In genomic region chr7:112997831-112998230, GRCh38 we compare ENCODE assay signal across 17 cellular contexts.
"Had no signal": no experiment of that assay in that cellular context is flagged by ENCODE, and none has a peak within 500 bp of the region (broad histone marks: within the 10 kb centered on the region; RNA-seq: fewer than 3 reads in every experiment).

No MANE protein-coding gene starts in this region.

- H3K4me3 Mint-ChIP-seq: naive thymus-derived CD4-positive, alpha-beta T cell; stimulated activated naive B cell treated with anti-CD40 and anti-IgM and Interleukin-4, amounts not matched to agents 10 μg/mL and 1 μg/mL and 100 μg/mL, for 72 hours had no signal

- H3K27ac ChIP-seq: ascending aorta, pancreas, sigmoid colon, thoracic aorta, upper lobe of left lung had no signal

- H3K4me3 ChIP-seq: ascending aorta, pancreas, sigmoid colon, thoracic aorta, upper lobe of left lung had no signal

- H3K4me1 Mint-ChIP-seq: naive thymus-derived CD4-positive, alpha-beta T cell; stimulated activated naive B cell treated with anti-CD40 and anti-IgM and Interleukin-4, amounts not matched to agents 10 μg/mL and 1 μg/mL and 100 μg/mL, for 72 hours had no signal

- H3K36me3 ChIP-seq: ascending aorta, pancreas, sigmoid colon, thoracic aorta, upper lobe of left lung had no signal

- H3K36me3 Mint-ChIP-seq: naive thymus-derived CD4-positive, alpha-beta T cell; stimulated activated naive B cell treated with anti-CD40 and anti-IgM and Interleukin-4, amounts not matched to agents 10 μg/mL and 1 μg/mL and 100 μg/mL, for 72 hours had no signal

- H3K27ac Mint-ChIP-seq: naive thymus-derived CD4-positive, alpha-beta T cell; stimulated activated naive B cell treated with anti-CD40 and anti-IgM and Interleukin-4, amounts not matched to agents 10 μg/mL and 1 μg/mL and 100 μg/mL, for 72 hours had no signal

- ATAC-seq: activated CD4-positive, CD25-positive, alpha-beta regulatory T cell treated with anti-CD3 and anti-CD28 coated beads, Interleukin-2, amount 50 U/mL, for 24 hours; naive thymus-derived CD4-positive, alpha-beta T cell; pancreas; stimulated activated naive B cell treated with anti-CD40 and anti-IgM and Interleukin-4, amounts not matched to agents 10 μg/mL and 1 μg/mL and 100 μg/mL, for 72 hours had no signal

- H3K27me3 ChIP-seq: ascending aorta, pancreas, sigmoid colon, upper lobe of left lung had no signal

- DNase-seq: activated CD4-positive, alpha-beta T cell treated with anti-CD3 and anti-CD28 coated beads, Interleukin-2, amount 50 U/mL, for 1 hour; activated CD8-positive, alpha-beta memory T cell treated with anti-CD3 and anti-CD28 coated beads for 24 hours; activated CD8-positive, alpha-beta memory T cell treated with anti-CD3 and anti-CD28 coated beads, Interleukin-2, amount 50 U/mL, for 48 hours; activated effector memory CD4-positive, alpha-beta T cell treated with anti-CD3 and anti-CD28 coated beads, Interleukin-2, amount 50 U/mL, for 16 hours; activated naive CD4-positive, alpha-beta T cell treated with anti-CD3 and anti-CD28 coated beads, Interleukin-2, amount 50 U/mL, for 16 hours; activated T-cell treated with anti-CD3 and anti-CD28 coated beads, Interleukin-2, amount 50 U/mL, for 48 hours; effector CD4-positive, alpha-beta T cell; mesendoderm; naive thymus-derived CD4-positive, alpha-beta T cell; pancreas; sigmoid colon; stimulated activated naive B cell treated with anti-CD40 and anti-IgM and Interleukin-4, amounts not matched to agents 10 μg/mL and 1 μg/mL and 100 μg/mL, for 72 hours; T1000; upper lobe of left lung had no signal

- H3K4me1 ChIP-seq: ascending aorta, pancreas, upper lobe of left lung had no signal
